Comparison of ENCODE assay signal across 11 cellular contexts in genomic region chr12:9951026-9951652, GRCh38. TPM values are rescaled to one million over a fixed set of nuclear protein-coding genes. Genes with fewer than 3 reads are reported as not detected.
DNase-seq lines count a peak whose midpoint lies in the region; ATAC-seq and TF ChIP-seq lines count a peak whose summit lies in the region.
"Had no signal": no experiment of that assay in that cellular context is flagged by ENCODE, and none has a peak within 500 bp of the region (broad histone marks: within the 10 kb centered on the region; RNA-seq: fewer than 3 reads in every experiment).

No MANE protein-coding gene starts in this region.

- no peaks in the 10 kb centered on the region for H3K36me3 ChIP-seq in PC-3 (ENCODE audit: low read depth, low read length)

- no peaks in the 10 kb centered on the region for H3K27me3 Mint-ChIP-seq in activated T-cell treated with anti-CD3 and anti-CD28 coated beads, Interleukin-2, amount 50 U/mL, for 72 hours (ENCODE audit: low read depth)
- H3K27me3 Mint-ChIP-seq in Calu3 (ENCODE audit: unreplicated experiment): peaks cover 37% of the 10 kb centered on the region

- no peaks in the 10 kb centered on the region for H3K9me3 ChIP-seq in PC-3 (ENCODE audit: low read length)

- CTCF ChIA-PET in Calu3 (lab: Charles Lee) (no interaction called here), PC-3 (lab: Charles Lee) (no interaction called here)

- H3K27ac ChIP-seq in PC-3 (ENCODE audit: low read length): no peak overlapping the region

- H3K4me1 Mint-ChIP-seq in activated T-cell treated with anti-CD3 and anti-CD28 coated beads, Interleukin-2, amount 50 U/mL, for 72 hours (ENCODE audit: low read depth): peaks cover 51% of the 10 kb centered on the region
- H3K4me1 Mint-ChIP-seq in Calu3 (ENCODE audit: low read depth, unreplicated experiment): no peaks in the 10 kb centered on the region

- no peaks in the 10 kb centered on the region for H3K4me1 ChIP-seq in PC-3 (ENCODE audit: insufficient read depth, low read length)

- no peaks in the 10 kb centered on the region for H3K36me3 Mint-ChIP-seq in activated T-cell treated with anti-CD3 and anti-CD28 coated beads, Interleukin-2, amount 50 U/mL, for 72 hours (ENCODE audit: insufficient read depth in 2 of 2)
- H3K36me3 Mint-ChIP-seq in Calu3 (ENCODE audit: insufficient read depth, unreplicated experiment): no peaks in the 10 kb centered on the region

- peak overlapping the region in 1 of 2 donors; percentile 21 for H3K4me3 Mint-ChIP-seq in activated T-cell treated with anti-CD3 and anti-CD28 coated beads, Interleukin-2, amount 50 U/mL, for 72 hours
- H3K4me3 Mint-ChIP-seq in Calu3 (ENCODE audit: low read depth, unreplicated experiment): no peak overlapping the region

- no peaks in the 10 kb centered on the region for H3K9me2 ChIP-seq in PC-3 (replicated peaks; ENCODE audit: low read length)

- no peak overlapping the region for H2AFZ ChIP-seq in PC-3 (ENCODE audit: low read length)

- H3K27me3 ChIP-seq in PC-3 (ENCODE audit: low read length): peaks cover 6% of the 10 kb centered on the region; the same call in 1 of the 2 replicates

- BruUV-seq in Calu3 (replicated peaks; lab: Mats Ljungman, UMichigan) (no TSS peak), PC-3 (replicated peaks; lab: Mats Ljungman, UMichigan) (no TSS peak)

- intact Hi-C loops in Calu3 (cut with micrococcal nuclease; ENCODE audit: unreplicated experiment) (no loop called here), PC-3 (cut with micrococcal nuclease) (no loop called here)

- DNase-seq in M059J (ENCODE audit: low read depth) (peak; percentile 16), GM19240 (ENCODE audit: insufficient read length, low spot score) (no peak), GM20000 (ENCODE audit: low spot score) (no peak), Calu3 (no peak), PC-3 (no peak)
- peak; percentile 9 to 28 for DNase-seq in activated T-cell treated with anti-CD3 and anti-CD28 coated beads, Interleukin-2, amount 50 U/mL, for 72 hours
- peak; percentile 15 for DNase-seq in stimulated activated CD4-positive, alpha-beta T cell treated with anti-CD3 and anti-CD28 coated beads, Interleukin-4, amount 100 ng/mL, for 24 hours
- DNase-seq: NCI-H1092 treated with DMSO at 0.1 percent for 48 hours, RPMI8226 had no signal

- no peak overlapping the region for H3K4me3 ChIP-seq in PC-3 (ENCODE audit: low read length)

- no peak overlapping the region for H3K27ac Mint-ChIP-seq in activated T-cell treated with anti-CD3 and anti-CD28 coated beads, Interleukin-2, amount 50 U/mL, for 72 hours
- no peak overlapping the region for H3K27ac Mint-ChIP-seq in Calu3 (ENCODE audit: unreplicated experiment)

- POLR2A ChIA-PET in PC-3 (lab: Charles Lee; ENCODE audit: unreplicated experiment): no interaction called here

- H4K20me1 ChIP-seq in PC-3 (ENCODE audit: low read length): no peaks in the 10 kb centered on the region

- H3F3A ChIP-seq in PC-3 (ENCODE audit: low read length, unreplicated experiment): no peaks in the 10 kb centered on the region

- no peaks in the 10 kb centered on the region for H3K9me3 Mint-ChIP-seq in activated T-cell treated with anti-CD3 and anti-CD28 coated beads, Interleukin-2, amount 50 U/mL, for 72 hours
- H3K9me3 Mint-ChIP-seq in Calu3 (ENCODE audit: low read depth, unreplicated experiment): no peaks in the 10 kb centered on the region

- no peaks in the 10 kb centered on the region for H3K79me2 ChIP-seq in PC-3 (ENCODE audit: low read length)

- H3K9ac ChIP-seq in PC-3 (ENCODE audit: low read length): no peak overlapping the region

- peak; percentile 34 for ATAC-seq in GM18517 (IDR thresholded peaks at IDR 0.05; ENCODE audit: unreplicated experiment)
- peak; percentile 53 to 62 for ATAC-seq in activated T-cell treated with anti-CD3 and anti-CD28 coated beads, Interleukin-2, amount 50 U/mL, for 72 hours (replicated peaks in 1 of 2)
- ATAC-seq in PC-3: no peak

- no peak overlapping the region for H3K4me2 ChIP-seq in PC-3 (ENCODE audit: low read length)

- no peak for TF ChIP-seq CTCF in GM20000 (IDR thresholded peaks at IDR 0.05; ENCODE audit: extremely low read depth, missing control alignments)
- TF ChIP-seq CTCF in Calu3 (IDR thresholded peaks at IDR 0.05; ENCODE audit: unreplicated experiment): no peak
- TF ChIP-seq CTCF in PC-3 (conservative IDR thresholded peaks at IDR 0.05; ENCODE audit: low read depth, low read length): no peak

RNA-seq across cellular contexts. Expression of gene CLEC2A, which starts 19.0 kb away (rescaled TPM):
- not detected in 2 replicates for total RNA-seq in M059J (2014; rRNA removed; shearing (Covaris generic))
- not detected for total RNA-seq in activated T-cell treated with anti-CD3 and anti-CD28 coated beads, Interleukin-2, amount 50 U/mL, for 72 hours
- total RNA-seq in Calu3 (2022): not detected in 2 replicates
- not detected in 2 replicates for total RNA-seq in PC-3 (2014; rRNA removed)
- total RNA-seq: endothelial cell of umbilical vein had no signal

RNA-seq across cellular contexts. Expression of gene CLEC12A, which starts 20.1 kb away (rescaled TPM):
- total RNA-seq in M059J (2014; rRNA removed; shearing (Covaris generic)): not detected in 2 replicates
- total RNA-seq in activated T-cell treated with anti-CD3 and anti-CD28 coated beads, Interleukin-2, amount 50 U/mL, for 72 hours: under 1 TPM in 1 of 2 donors, not detected in 1; 0.16 TPM
- total RNA-seq in Calu3 (2022) (not detected in 2 replicates), PC-3 (2014; rRNA removed) (not detected in 2 replicates)
- total RNA-seq: endothelial cell of umbilical vein had no signal

RNA-seq across cellular contexts. Expression of gene CLEC1B, which starts 47.8 kb away (rescaled TPM):
- not detected in 2 replicates for total RNA-seq in M059J (2014; rRNA removed; shearing (Covaris generic))
- total RNA-seq in activated T-cell treated with anti-CD3 and anti-CD28 coated beads, Interleukin-2, amount 50 U/mL, for 72 hours: not detected
- total RNA-seq in Calu3 (2022): not detected in 2 replicates
- total RNA-seq in PC-3 (2014; rRNA removed): not detected in 2 replicates
- total RNA-seq: endothelial cell of umbilical vein had no signal

RNA-seq across cellular contexts. Expression of gene CLEC12B, which starts 59.3 kb away (rescaled TPM):
- total RNA-seq in M059J (2014; rRNA removed; shearing (Covaris generic)): 0.12 and 0.15 TPM in 2 replicates
- total RNA-seq in activated T-cell treated with anti-CD3 and anti-CD28 coated beads, Interleukin-2, amount 50 U/mL, for 72 hours: not detected
- total RNA-seq in Calu3 (2022): not detected in 2 replicates
- not detected in 2 replicates for total RNA-seq in PC-3 (2014; rRNA removed)

Comparison
In these comparisons a context has a peak if more than half of its experiments do, and no peak if none do; other contexts are left out.
1. DNase-seq: peak in M059J (single experiment), activated T-cell treated with anti-CD3 and anti-CD28 coated beads, Interleukin-2, amount 50 U/mL, for 72 hours (2 of 2) and stimulated activated CD4-positive, alpha-beta T cell treated with anti-CD3 and anti-CD28 coated beads, Interleukin-4, amount 100 ng/mL, for 24 hours (single experiment); none in GM19240 (single experiment), GM20000 (single experiment), Calu3 (single experiment) and PC-3 (single experiment).